Comparison of ENCODE assay signal across 8 cellular contexts in genomic region chr10:92592761-92593552, GRCh38. TPM values are rescaled to one million over a fixed set of nuclear protein-coding genes. Genes with fewer than 3 reads are reported as not detected.
DNase-seq lines count a peak whose midpoint lies in the region; ATAC-seq and TF ChIP-seq lines count a peak whose summit lies in the region.

TSS of gene KIF11 (plus strand) at chr10:92593130. CDS start at chr10:92593376, 246 bp downstream.

- H3K27ac Mint-ChIP-seq in T-cell = peak within 1 kb of the TSS; percentile 99 to 100

- H3K36me3 Mint-ChIP-seq in T-cell = no peaks in the 10 kb centered on the region

- DNase-seq in NCI-H1436 treated with DMSO at 0.1 percent for 48 hours (lab: John Stamatoyannopoulos, UW) = peak; percentile 93
- peak; percentile 92 to 98 (median 96) for DNase-seq in T-cell
- DNase-seq in heart left ventricle = peak; percentile 97 to 99 (median 98)
- DNase-seq in pons (ENCODE audit: low spot score) = peak; percentile 96
- DNase-seq in upper lobe of left lung = peak; percentile 97 to 99

- TF ChIP-seq CTCF in GM12875 (IDR thresholded peaks at IDR 0.05; ENCODE audit: borderline replicate concordance, insufficient read depth, low read depth, low read length) (no peak), heart left ventricle (IDR thresholded peaks at IDR 0.05) (peak in 1 of 12 donors; percentile 11), upper lobe of left lung (IDR thresholded peaks at IDR 0.05) (peak in 1 of 6 experiments; percentile 9)

- ATAC-seq in HG02798 (IDR thresholded peaks at IDR 0.05; ENCODE audit: poor library complexity, unreplicated experiment) = peak; percentile 77
- peak; percentile 83 to 90 (median 86) for ATAC-seq in T-cell (replicated peaks in 1 of 4)
- ATAC-seq in heart left ventricle = peak; percentile 96 to 97 (median 96)
- ATAC-seq in upper lobe of left lung (ENCODE audit: low FRiP score in 2 of 2) = peak; percentile 96 to 97

- intact Hi-C loops in heart left ventricle (cut with DNase I) = loop anchor here in 4 of 10 donors (5.0 to 10.0 kb wide), 5 partner anchors 99 to 292 kb away; partner anchors contain the start of gene EXOC6 (in 3 of the 4)

- TF ChIP-seq POLR2A in heart left ventricle (IDR thresholded peaks at IDR 0.05) = peak in 1 of 2 donors; percentile 80
- TF ChIP-seq POLR2A in upper lobe of left lung (IDR thresholded peaks at IDR 0.05) = peak in 3 of 4 donors; percentile 77 to 97 (median 89)

- POLR2A ChIA-PET in T-cell (lab: Charles Lee) = interaction anchor here (0.5 to 1.1 kb wide), 3 partner anchors 9 to 99 kb away, joined by 3 read pairs; no protein-coding TSS in a partner anchor

- H3K4me1 ChIP-seq in heart left ventricle = peaks cover 0 to 29% (median 12%) of the 10 kb centered on the region in 12 donors
- H3K4me1 ChIP-seq in upper lobe of left lung = peaks cover 13 to 26% (median 19%) of the 10 kb centered on the region in 4 donors

- 0 to 1% (median 0%) methylated on average over 57 to 58 of the region's 58 CpGs for WGBS in adipose tissue, 3 donors
- WGBS in heart left ventricle, 4 donors = 0 to 1% (median 0%) methylated on average over 39 to 58 of the region's 58 CpGs
- WGBS in upper lobe of left lung, 2 donors = 0 to 1% methylated on average over 23 to 47 of the region's 58 CpGs

- peak within 1 kb of the TSS; percentile 96 to 99 (median 97) for H3K4me3 Mint-ChIP-seq in T-cell

- peaks cover 28 to 52% (median 33%) of the 10 kb centered on the region in 3 donors for H3K4me1 Mint-ChIP-seq in T-cell

- TF ChIP-seq EP300 in upper lobe of left lung (IDR thresholded peaks at IDR 0.05) = no peak

- peak within 1 kb of the TSS; percentile 88 for H3K27ac ChIP-seq in adipose tissue (ENCODE audit: low read depth, low read length)
- peak within 1 kb of the TSS; percentile 75 to 97 (median 93) for H3K27ac ChIP-seq in heart left ventricle
- peak within 1 kb of the TSS; percentile 90 to 95 (median 92) for H3K27ac ChIP-seq in upper lobe of left lung

- H3K9me3 ChIP-seq in heart left ventricle (no peaks in the 10 kb centered on the region), upper lobe of left lung (no peaks in the 10 kb centered on the region)

- H3K4me3 ChIP-seq in GM12875 (ENCODE audit: low read depth, low read length) (peak within 1 kb of the TSS; percentile 89), heart left ventricle (peak within 1 kb of the TSS; percentile 35 to 94 (median 69)), upper lobe of left lung (peak within 1 kb of the TSS; percentile 70 to 95 (median 80))

- H3K27me3 ChIP-seq in heart left ventricle (no peaks in the 10 kb centered on the region), upper lobe of left lung (no peaks in the 10 kb centered on the region)

- no peaks in the 10 kb centered on the region for H3K9me3 Mint-ChIP-seq in T-cell

- CTCF ChIA-PET in T-cell (lab: Charles Lee) = interaction anchor here in 1 of 2 donors (0.7 to 2.5 kb wide), 3 partner anchors 19 to 255 kb away, joined by 3 to 16 read pairs (median 6); partner anchors contain the start of genes EXOC6 and IDE

- H3K36me3 ChIP-seq in heart left ventricle = no peaks in the 10 kb centered on the region
- no peaks in the 10 kb centered on the region for H3K36me3 ChIP-seq in upper lobe of left lung

- H3K27me3 Mint-ChIP-seq in T-cell = no peaks in the 10 kb centered on the region

RNA-seq across cellular contexts. Expression of gene KIF11, which starts in this region (rescaled TPM):
- total RNA-seq in T-cell (1 to 10 TPM; 1.2 to 2.0 (median 1.6) TPM), heart left ventricle (1 to 10 TPM in 3 of 9 donors, under 1 TPM in 6; 0.13 to 7.0 (median 0.76) TPM), upper lobe of left lung (1 to 10 TPM in 4 of 6 donors, under 1 TPM in 2; under 0.01 to 2.4 (median 1.6) TPM)
- polyA plus RNA-seq in adipose tissue (under 1 TPM; 0.25 to 0.45 (median 0.37) TPM), heart left ventricle (under 1 TPM; 0.11 to 0.29 TPM)

Comparison
In these comparisons a context has a peak if more than half of its experiments do, and no peak if none do; other contexts are left out.
1. Peak in every context shown above with its lines: DNase-seq, ATAC-seq, H3K4me3 ChIP-seq and H3K27ac ChIP-seq.